Comparison of ENCODE assay signal across 8 cellular contexts in genomic region chr17:47315451-47316266, GRCh38. TPM values are rescaled to one million over a fixed set of nuclear protein-coding genes. Genes with fewer than 3 reads are reported as not detected.
DNase-seq lines count a peak whose midpoint lies in the region; ATAC-seq and TF ChIP-seq lines count a peak whose summit lies in the region.

No MANE protein-coding gene starts in this region.

- ATAC-seq in effector memory CD8-positive, alpha-beta T cell (replicated peaks): peak; percentile 81
- ATAC-seq in memory B cell (ENCODE audit: low read depth) (peak; percentile 82), GM21825 (IDR thresholded peaks at IDR 0.05; ENCODE audit: unreplicated experiment) (no peak)

- in situ Hi-C loops in transverse colon (cut with MboI; ENCODE audit: low pct_ligation_motif_present in 1 of 4, low pct_unique_long_range_greater_than_20kb in 1 of 4, low sequenced_read_pairs in 3 of 4): loop anchor here in 1 of 4 donors (10.0 kb wide), 1 partner anchor 81 kb away; no protein-coding TSS in a partner anchor

- H3K27me3 ChIP-seq in transverse colon: no peaks in the 10 kb centered on the region

- no peaks in the 10 kb centered on the region for H3K36me3 Mint-ChIP-seq in effector memory CD8-positive, alpha-beta T cell (ENCODE audit: insufficient read depth)
- H3K36me3 Mint-ChIP-seq in memory B cell: no peaks in the 10 kb centered on the region

- intact Hi-C loops in transverse colon (cut with DNase I; ENCODE audit: low total_unique reads): loop anchor here (2.0 kb wide), 1 partner anchor 87 kb away; no protein-coding TSS in a partner anchor

- H3K27me3 Mint-ChIP-seq in effector memory CD8-positive, alpha-beta T cell: no peaks in the 10 kb centered on the region
- H3K27me3 Mint-ChIP-seq in memory B cell: no peaks in the 10 kb centered on the region

- H3K4me1 Mint-ChIP-seq in effector memory CD8-positive, alpha-beta T cell (ENCODE audit: low read depth in 2 of 2): no peaks in the 10 kb centered on the region
- no peaks in the 10 kb centered on the region for H3K4me1 Mint-ChIP-seq in memory B cell

- H3K9me3 ChIP-seq in transverse colon: no peaks in the 10 kb centered on the region

- H3K9me3 Mint-ChIP-seq in effector memory CD8-positive, alpha-beta T cell: no peaks in the 10 kb centered on the region
- no peaks in the 10 kb centered on the region for H3K9me3 Mint-ChIP-seq in memory B cell

- POLR2A ChIA-PET in AG04449 (lab: Yijun Ruan, JAX): interaction anchor here (0.6 to 1.2 kb wide), 5 partner anchors 9 to 109 kb away, joined by 3 to 4 read pairs (median 3); partner anchors contain the start of gene EFCAB13

- H3K4me3 Mint-ChIP-seq in effector memory CD8-positive, alpha-beta T cell: no peak overlapping the region
- H3K4me3 Mint-ChIP-seq in memory B cell: no peak overlapping the region

- TF ChIP-seq CTCF in AG04449 (IDR thresholded peaks at IDR 0.05; ENCODE audit: insufficient read depth, low read length, missing control alignments) (peak; percentile 71), GM12864 (IDR thresholded peaks at IDR 0.05; ENCODE audit: low read depth, low read length, missing control alignments) (peak; percentile 72), transverse colon (IDR thresholded peaks at IDR 0.05) (peak; percentile 71 to 87 (median 79))

- peaks cover 0 to 21% (median 12%) of the 10 kb centered on the region in 4 donors for H3K4me1 ChIP-seq in transverse colon

- no peak overlapping the region for H3K27ac Mint-ChIP-seq in effector memory CD8-positive, alpha-beta T cell
- H3K27ac Mint-ChIP-seq in memory B cell: no peak overlapping the region

- TF ChIP-seq POLR2A in transverse colon (IDR thresholded peaks at IDR 0.05): no peak

- DNase-seq in AG04449 (ENCODE audit: low read depth, low spot score): peak; percentile 89
- DNase-seq in GM12864 (ENCODE audit: low read depth): peak; percentile 38
- peak; percentile 74 for DNase-seq in NCI-H1105 treated with DMSO at 0.1 percent for 48 hours (lab: John Stamatoyannopoulos, UW)
- peak; percentile 61 for DNase-seq in SKM-1 treated with dmso at 0.1 percent for 144 hours (lab: John Stamatoyannopoulos, UW; ENCODE audit: unreplicated experiment)
- DNase-seq in effector memory CD8-positive, alpha-beta T cell: peak; percentile 7 to 28 (median 26)
- peak in 1 of 2 donors; percentile 57 for DNase-seq in memory B cell (ENCODE audit: low spot score in 2 of 2)
- peak; percentile 33 for DNase-seq in transverse colon

- H3K36me3 ChIP-seq in transverse colon: no peaks in the 10 kb centered on the region

- H3K4me3 ChIP-seq in AG04449 (ENCODE audit: low read depth, low read length) (no peak overlapping the region), GM12864 (ENCODE audit: low read depth, low read length) (no peak overlapping the region), transverse colon (no peak overlapping the region)

- CTCF ChIA-PET in AG04449 (lab: Yijun Ruan, JAX): interaction anchor here (0.5 to 4.5 kb wide), 46 partner anchors 8 to 374 kb away, joined by 3 to 100 read pairs (median 5); partner anchors contain the start of genes CDC27, EFCAB13 and MYL4

- TF ChIP-seq EP300 in transverse colon (IDR thresholded peaks at IDR 0.05; ENCODE audit: low read depth): no peak

- 12 to 23% methylated on average over 6 to 7 of the region's 7 CpGs for WGBS in transverse colon (ENCODE audit: low coverage in 1 of 2), 2 donors

- H3K27ac ChIP-seq in transverse colon: peak overlapping the region; percentile 64 to 84 (median 74)

RNA-seq across cellular contexts. Expression of gene EFCAB13, which starts 8.1 kb away (rescaled TPM):
- total RNA-seq in transverse colon: 10 to 100 TPM in 1 of 4 donors, 1 to 10 TPM in 3; 6.0 to 12.7 (median 8.1) TPM
